9 cellular contexts compared by ENCODE assay signal in genomic region chr2:216215991-216216390, GRCh38.
DNase-seq lines count a peak whose midpoint lies in the region; ATAC-seq and TF ChIP-seq lines count a peak whose summit lies in the region.
"Had no signal": no experiment of that assay in that cellular context is flagged by ENCODE, and none has a peak within 500 bp of the region (broad histone marks: within the 10 kb centered on the region; RNA-seq: fewer than 3 reads in every experiment).

No MANE protein-coding gene starts in this region.

- no peaks in the 10 kb centered on the region for H3K9me3 Mint-ChIP-seq in natural killer cell
- no peaks in the 10 kb centered on the region for H3K9me3 Mint-ChIP-seq in natural killer cell treated with Interleukin-12 subunit alpha and Interleukin-12 subunit beta and Interleukin-15 and Interleukin-18, amount 100 ng/mL, for 72 hours

- ATAC-seq in natural killer cell (no peak), GM18502 (IDR thresholded peaks at IDR 0.05; ENCODE audit: poor library complexity, unreplicated experiment) (no peak), HG03135 (IDR thresholded peaks at IDR 0.05; ENCODE audit: unreplicated experiment) (no peak), GM19395 (IDR thresholded peaks at IDR 0.05; ENCODE audit: unreplicated experiment) (no peak)
- no peak for ATAC-seq in natural killer cell treated with Interleukin-12 subunit alpha and Interleukin-12 subunit beta and Interleukin-15 and Interleukin-18, amount 100 ng/mL, for 72 hours

- DNase-seq in natural killer cell (no peak), epithelial cell of proximal tubule (ENCODE audit: low read depth) (no peak), pons (ENCODE audit: low spot score) (no peak)
- no peak for DNase-seq in natural killer cell treated with Interleukin-12 subunit alpha and Interleukin-12 subunit beta and Interleukin-15 and Interleukin-18, amount 100 ng/mL, for 72 hours (ENCODE audit: low spot score)
- DNase-seq: kidney had no signal

- no peak overlapping the region for H3K27ac ChIP-seq in OCI-LY3 (ENCODE audit: low read length)

- no peak overlapping the region for H3K9ac ChIP-seq in OCI-LY3 (ENCODE audit: low read length)

- H3K27ac Mint-ChIP-seq in natural killer cell, result peak overlapping the region in 1 of 2 donors; percentile 40
- H3K27ac Mint-ChIP-seq in natural killer cell treated with Interleukin-12 subunit alpha and Interleukin-12 subunit beta and Interleukin-15 and Interleukin-18, amount 100 ng/mL, for 72 hours, result no peak overlapping the region

- H3K36me3 ChIP-seq in OCI-LY3 (replicated peaks; ENCODE audit: low read depth, low read length), result no peaks in the 10 kb centered on the region

- peaks cover 8% of the 10 kb centered on the region for H3K4me1 ChIP-seq in OCI-LY3 (ENCODE audit: low read length)

- no peaks in the 10 kb centered on the region for H3K27me3 Mint-ChIP-seq in natural killer cell (ENCODE audit: low read depth in 2 of 2)
- no peaks in the 10 kb centered on the region for H3K27me3 Mint-ChIP-seq in natural killer cell treated with Interleukin-12 subunit alpha and Interleukin-12 subunit beta and Interleukin-15 and Interleukin-18, amount 100 ng/mL, for 72 hours

- H3K79me2 ChIP-seq in OCI-LY3 (ENCODE audit: low read length), result no peaks in the 10 kb centered on the region

- peaks cover 8% of the 10 kb centered on the region for H3K36me3 Mint-ChIP-seq in natural killer cell
- peaks cover 5% of the 10 kb centered on the region for H3K36me3 Mint-ChIP-seq in natural killer cell treated with Interleukin-12 subunit alpha and Interleukin-12 subunit beta and Interleukin-15 and Interleukin-18, amount 100 ng/mL, for 72 hours

- intact Hi-C loops in natural killer cell (cut with micrococcal nuclease), result no loop called here

- no peaks in the 10 kb centered on the region for H3K9me3 ChIP-seq in OCI-LY3 (ENCODE audit: insufficient read depth, low read length)

- H4K20me1 ChIP-seq in OCI-LY3 (ENCODE audit: insufficient read depth, low read length), result no peaks in the 10 kb centered on the region

- no peak overlapping the region for H3K4me3 Mint-ChIP-seq in natural killer cell
- no peak overlapping the region for H3K4me3 Mint-ChIP-seq in natural killer cell treated with Interleukin-12 subunit alpha and Interleukin-12 subunit beta and Interleukin-15 and Interleukin-18, amount 100 ng/mL, for 72 hours

- H3K4me3 ChIP-seq in OCI-LY3 (ENCODE audit: low read length) (no peak overlapping the region), epithelial cell of proximal tubule (ENCODE audit: low read depth, low read length) (no peak overlapping the region)

- no peak overlapping the region for H3K4me2 ChIP-seq in OCI-LY3 (ENCODE audit: low read length)

- no peaks in the 10 kb centered on the region for H3K27me3 ChIP-seq in OCI-LY3 (ENCODE audit: low read depth, low read length)

- H3K4me1 Mint-ChIP-seq in natural killer cell, result peaks cover 37 to 47% of the 10 kb centered on the region in 2 donors
- peaks cover 35 to 46% of the 10 kb centered on the region in 2 donors for H3K4me1 Mint-ChIP-seq in natural killer cell treated with Interleukin-12 subunit alpha and Interleukin-12 subunit beta and Interleukin-15 and Interleukin-18, amount 100 ng/mL, for 72 hours (ENCODE audit: low read depth in 2 of 2)

- TF ChIP-seq CTCF in natural killer cell (IDR thresholded peaks at IDR 0.05) (peak; percentile 27), OCI-LY3 (IDR thresholded peaks at IDR 0.05; ENCODE audit: low read depth, low read length) (peak; percentile 29), epithelial cell of proximal tubule (conservative IDR thresholded peaks at IDR 0.05; ENCODE audit: low read depth, low read length) (peak; percentile 61)

- H2AFZ ChIP-seq in OCI-LY3 (ENCODE audit: low read depth, low read length), result no peak overlapping the region
